ENCODE assay signal across 19 cellular contexts in genomic region chr2:201172279-201172678, GRCh38. TPM values are rescaled to one million over a fixed set of nuclear protein-coding genes. Genes with fewer than 3 reads are reported as not detected.
DNase-seq lines count a peak whose midpoint lies in the region; ATAC-seq and TF ChIP-seq lines count a peak whose summit lies in the region.
"Had no signal": no experiment of that assay in that cellular context is flagged by ENCODE, and none has a peak within 500 bp of the region (broad histone marks: within the 10 kb centered on the region; RNA-seq: fewer than 3 reads in every experiment).

No MANE protein-coding gene starts in this region.

- ATAC-seq in natural killer cell (no peak), mucosa of descending colon (peak; percentile 43), HG03342 (IDR thresholded peaks at IDR 0.05; ENCODE audit: unreplicated experiment) (no peak)
- ATAC-seq in natural killer cell treated with Interleukin-12 subunit alpha and Interleukin-12 subunit beta and Interleukin-15 and Interleukin-18, amount 100 ng/mL, for 72 hours = no peak

- H3K4me1 Mint-ChIP-seq in natural killer cell = peaks cover 26% of the 10 kb centered on the region in 2 donors
- peaks cover 30 to 35% of the 10 kb centered on the region in 2 donors for H3K4me1 Mint-ChIP-seq in natural killer cell treated with Interleukin-12 subunit alpha and Interleukin-12 subunit beta and Interleukin-15 and Interleukin-18, amount 100 ng/mL, for 72 hours (ENCODE audit: low read depth in 2 of 2)

- H3K9me3 Mint-ChIP-seq in natural killer cell = peaks cover 5 to 14% of the 10 kb centered on the region in 2 donors
- peaks cover 10% of the 10 kb centered on the region for H3K9me3 Mint-ChIP-seq in natural killer cell treated with Interleukin-12 subunit alpha and Interleukin-12 subunit beta and Interleukin-15 and Interleukin-18, amount 100 ng/mL, for 72 hours

- H3K36me3 Mint-ChIP-seq in natural killer cell = peaks cover 14% of the 10 kb centered on the region
- H3K36me3 Mint-ChIP-seq in natural killer cell treated with Interleukin-12 subunit alpha and Interleukin-12 subunit beta and Interleukin-15 and Interleukin-18, amount 100 ng/mL, for 72 hours = peaks cover 10% of the 10 kb centered on the region

- H3K4me1 ChIP-seq in mucosa of descending colon (ENCODE audit: low read depth) = peaks cover 17% of the 10 kb centered on the region

- no peak overlapping the region for H3K4me3 Mint-ChIP-seq in natural killer cell
- no peak overlapping the region for H3K4me3 Mint-ChIP-seq in natural killer cell treated with Interleukin-12 subunit alpha and Interleukin-12 subunit beta and Interleukin-15 and Interleukin-18, amount 100 ng/mL, for 72 hours

- H3K4me3 ChIP-seq in fibroblast of villous mesenchyme (ENCODE audit: low read depth, low read length) = no peak overlapping the region
- H3K4me3 ChIP-seq in mucosa of descending colon = no peak overlapping the region
- H3K4me3 ChIP-seq: MG63 had no signal

- no peaks in the 10 kb centered on the region for H3K27me3 Mint-ChIP-seq in natural killer cell (ENCODE audit: low read depth in 2 of 2)
- no peaks in the 10 kb centered on the region for H3K27me3 Mint-ChIP-seq in natural killer cell treated with Interleukin-12 subunit alpha and Interleukin-12 subunit beta and Interleukin-15 and Interleukin-18, amount 100 ng/mL, for 72 hours

- DNase-seq in natural killer cell (no peak), fibroblast of villous mesenchyme (ENCODE audit: low read depth) (peak; percentile 56), mucosa of descending colon (no peak), NCI-H82 treated with DMSO at 0.1 percent for 48 hours (lab: John Stamatoyannopoulos, UW; ENCODE audit: unreplicated experiment) (no peak), middle frontal gyrus (ENCODE audit: extremely low spot score, low spot score) (no peak)
- no peak for DNase-seq in natural killer cell treated with Interleukin-12 subunit alpha and Interleukin-12 subunit beta and Interleukin-15 and Interleukin-18, amount 100 ng/mL, for 72 hours (ENCODE audit: low spot score)
- DNase-seq: DMS53; GDM1; MG63; NCI-H1092; NCI-H1436; NCI-H2029; NCI-H2227 treated with DMSO at 0.1 percent for 48 hours; NCI-H510A; NCI-H748 treated with DMSO at 0.1 percent for 48 hours; NK-92 treated with Interleukin-12 subunit alpha and Interleukin-12 subunit beta, amount 100 ng/mL, for 24 hours; SIG-M5; SK-N-SH had no signal

- no peaks in the 10 kb centered on the region for H3K36me3 ChIP-seq in mucosa of descending colon (ENCODE audit: low read depth)

- H3K9me3 ChIP-seq in mucosa of descending colon = no peaks in the 10 kb centered on the region
- H3K9me3 ChIP-seq: MG63, SK-N-SH had no signal

- TF ChIP-seq CTCF in natural killer cell (IDR thresholded peaks at IDR 0.05) (no peak), fibroblast of villous mesenchyme (IDR thresholded peaks at IDR 0.05; ENCODE audit: insufficient read depth, low read depth, low read length) (no peak), mucosa of descending colon (IDR thresholded peaks at IDR 0.05) (no peak)

- H3K27ac Mint-ChIP-seq in natural killer cell = peak overlapping the region; percentile 15 to 75
- H3K27ac Mint-ChIP-seq in natural killer cell treated with Interleukin-12 subunit alpha and Interleukin-12 subunit beta and Interleukin-15 and Interleukin-18, amount 100 ng/mL, for 72 hours = peak overlapping the region in 1 of 2 donors; percentile 62

- intact Hi-C loops in natural killer cell (cut with micrococcal nuclease) = no loop called here
- intact Hi-C loops in mucosa of descending colon (cut with DNase I, micrococcal nuclease) = no loop called here

RNA-seq across cellular contexts. Expression of gene CASP10, which starts 10.7 kb away (rescaled TPM):
- 100 to 1,000 TPM in 1 of 3 donors, 10 to 100 TPM in 2; 67.4 to 101 (median 75.3) TPM for total RNA-seq in natural killer cell
- 10 to 100 TPM; 17.5 to 23.0 TPM for total RNA-seq in natural killer cell treated with Interleukin-12 subunit alpha and Interleukin-12 subunit beta and Interleukin-15 and Interleukin-18, amount 100 ng/mL, for 72 hours
- 5.2 and 5.6 TPM in 2 replicates for total RNA-seq in fibroblast of villous mesenchyme
- total RNA-seq in mucosa of descending colon = 10 to 100 TPM; 38.6 to 66.1 (median 58.5) TPM

RNA-seq across cellular contexts. Expression of gene CFLAR, which starts 56.3 kb away (rescaled TPM):
- 100 to 1,000 TPM; 415 to 542 (median 445) TPM for total RNA-seq in natural killer cell
- 100 to 1,000 TPM; 366 to 438 TPM for total RNA-seq in natural killer cell treated with Interleukin-12 subunit alpha and Interleukin-12 subunit beta and Interleukin-15 and Interleukin-18, amount 100 ng/mL, for 72 hours
- 65.1 and 143 TPM in 2 replicates for total RNA-seq in fibroblast of villous mesenchyme
- 100 to 1,000 TPM; 161 to 171 (median 166) TPM for total RNA-seq in mucosa of descending colon
